In the genomic region with DNA sequence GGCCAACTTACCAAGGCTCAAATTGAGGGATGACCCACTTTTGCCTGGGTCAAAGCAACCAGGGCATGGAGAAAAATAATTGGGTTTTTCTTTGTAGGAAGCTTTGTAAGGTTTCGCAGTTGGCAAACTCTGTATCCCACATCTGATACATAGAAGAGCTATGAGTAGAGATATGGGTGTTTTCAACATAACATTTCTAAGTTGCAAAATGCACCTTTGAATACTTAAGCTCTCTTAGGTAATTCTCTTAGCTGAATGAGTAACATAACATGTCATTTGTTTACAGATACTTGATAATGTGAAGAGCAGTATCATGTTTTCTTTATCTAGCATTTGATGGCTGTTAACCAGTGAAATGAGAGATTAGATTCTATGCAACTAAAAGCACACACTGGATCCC, we compare ENCODE assay signal across 1 cellular context.
TF ChIP-seq lines count a peak whose summit lies in the region.

No MANE protein-coding gene starts in this region.

TF ChIP-seq in K562, 482 proteins besides CTCF, POLR2A, EP300 and RAD21:
- no peak for TF ChIP-seq CREM (IDR thresholded peaks at IDR 0.05; ENCODE audit: low read depth)
- TF ChIP-seq SRSF3 (IDR thresholded peaks at IDR 0.05; ENCODE audit: insufficient read depth, low read length): no peak
- no peak for TF ChIP-seq NCOA4 (IDR thresholded peaks at IDR 0.05; ENCODE audit: partially characterized antibody)
- TF ChIP-seq, protein P1, sequence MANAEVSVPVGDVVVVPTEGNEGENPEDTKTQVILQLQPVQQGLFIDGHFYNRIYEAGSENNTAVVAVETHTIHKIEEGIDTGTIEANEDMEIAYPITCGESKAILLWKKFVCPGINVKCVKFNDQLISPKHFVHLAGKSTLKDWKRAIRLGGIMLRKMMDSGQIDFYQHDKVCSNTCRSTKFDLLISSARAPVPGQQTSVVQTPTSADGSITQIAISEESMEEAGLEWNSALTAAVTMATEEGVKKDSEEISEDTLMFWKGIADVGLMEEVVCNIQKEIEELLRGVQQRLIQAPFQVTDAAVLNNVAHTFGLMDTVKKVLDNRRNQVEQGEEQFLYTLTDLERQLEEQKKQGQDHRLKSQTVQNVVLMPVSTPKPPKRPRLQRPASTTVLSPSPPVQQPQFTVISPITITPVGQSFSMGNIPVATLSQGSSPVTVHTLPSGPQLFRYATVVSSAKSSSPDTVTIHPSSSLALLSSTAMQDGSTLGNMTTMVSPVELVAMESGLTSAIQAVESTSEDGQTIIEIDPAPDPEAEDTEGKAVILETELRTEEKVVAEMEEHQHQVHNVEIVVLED (CRISPR knock-in tag; IDR thresholded peaks at IDR 0.05): no peak
- TF ChIP-seq, protein P2, sequence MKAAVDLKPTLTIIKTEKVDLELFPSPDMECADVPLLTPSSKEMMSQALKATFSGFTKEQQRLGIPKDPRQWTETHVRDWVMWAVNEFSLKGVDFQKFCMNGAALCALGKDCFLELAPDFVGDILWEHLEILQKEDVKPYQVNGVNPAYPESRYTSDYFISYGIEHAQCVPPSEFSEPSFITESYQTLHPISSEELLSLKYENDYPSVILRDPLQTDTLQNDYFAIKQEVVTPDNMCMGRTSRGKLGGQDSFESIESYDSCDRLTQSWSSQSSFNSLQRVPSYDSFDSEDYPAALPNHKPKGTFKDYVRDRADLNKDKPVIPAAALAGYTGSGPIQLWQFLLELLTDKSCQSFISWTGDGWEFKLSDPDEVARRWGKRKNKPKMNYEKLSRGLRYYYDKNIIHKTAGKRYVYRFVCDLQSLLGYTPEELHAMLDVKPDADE (conservative IDR thresholded peaks at IDR 0.05; ENCODE audit: control insufficient read depth, low read depth, low read length): no peak
